Comparison of ENCODE assay signal across 1 cellular context in the genomic region with DNA sequence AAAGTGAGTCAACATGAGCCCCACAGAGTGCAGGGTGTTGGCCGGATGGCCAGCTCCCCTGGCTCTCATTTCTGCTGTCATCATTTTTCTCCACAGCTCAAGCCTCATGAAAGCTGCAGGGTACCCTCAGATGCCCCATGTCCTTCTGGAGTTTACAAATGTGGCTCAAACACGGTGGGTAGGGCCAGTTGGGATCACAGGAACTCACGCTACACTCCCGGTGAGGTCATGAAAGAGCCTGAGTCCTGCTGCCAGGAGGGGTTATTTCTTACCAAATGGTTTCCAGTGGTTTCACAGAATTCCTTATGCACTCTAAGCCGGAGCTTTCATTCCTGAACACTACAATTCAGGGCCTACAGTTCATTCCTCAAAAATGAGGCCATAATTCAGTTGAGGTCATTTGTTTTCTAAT.
TF ChIP-seq lines count a peak whose summit lies in the region.

No MANE protein-coding gene starts in this region.

TF ChIP-seq in K562, 482 proteins besides CTCF, POLR2A, EP300 and RAD21:
- TF ChIP-seq SOX6 (IDR thresholded peaks at IDR 0.05) (no peak), RCOR1 (IDR thresholded peaks at IDR 0.05; ENCODE audit: borderline replicate concordance in 1 of 2, low read depth in 2 of 2, low read length in 2 of 2) (no peak), ZNF134 (CRISPR knock-in tag; conservative IDR thresholded peaks at IDR 0.05) (no peak), ARNT (IDR thresholded peaks at IDR 0.05) (no peak), TEAD4 (IDR thresholded peaks at IDR 0.05; ENCODE audit: low read length) (no peak), TEAD4 (CRISPR knock-in tag; IDR thresholded peaks at IDR 0.05; ENCODE audit: borderline replicate concordance) (no peak), CBX1 (IDR thresholded peaks at IDR 0.05; ENCODE audit: low read depth) (no peak), CAMTA2 (CRISPR knock-in tag; conservative IDR thresholded peaks at IDR 0.05) (no peak), TAF7 (tag; IDR thresholded peaks at IDR 0.05) (no peak), CC2D1A (IDR thresholded peaks at IDR 0.05) (no peak), ZC3H4 (CRISPR knock-in tag; IDR thresholded peaks at IDR 0.05; ENCODE audit: borderline replicate concordance) (no peak)
- TF ChIP-seq, protein P1, sequence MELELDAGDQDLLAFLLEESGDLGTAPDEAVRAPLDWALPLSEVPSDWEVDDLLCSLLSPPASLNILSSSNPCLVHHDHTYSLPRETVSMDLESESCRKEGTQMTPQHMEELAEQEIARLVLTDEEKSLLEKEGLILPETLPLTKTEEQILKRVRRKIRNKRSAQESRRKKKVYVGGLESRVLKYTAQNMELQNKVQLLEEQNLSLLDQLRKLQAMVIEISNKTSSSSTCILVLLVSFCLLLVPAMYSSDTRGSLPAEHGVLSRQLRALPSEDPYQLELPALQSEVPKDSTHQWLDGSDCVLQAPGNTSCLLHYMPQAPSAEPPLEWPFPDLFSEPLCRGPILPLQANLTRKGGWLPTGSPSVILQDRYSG (tag; conservative IDR thresholded peaks at IDR 0.05; ENCODE audit: low read depth): no peak
- TF ChIP-seq, protein P2, sequence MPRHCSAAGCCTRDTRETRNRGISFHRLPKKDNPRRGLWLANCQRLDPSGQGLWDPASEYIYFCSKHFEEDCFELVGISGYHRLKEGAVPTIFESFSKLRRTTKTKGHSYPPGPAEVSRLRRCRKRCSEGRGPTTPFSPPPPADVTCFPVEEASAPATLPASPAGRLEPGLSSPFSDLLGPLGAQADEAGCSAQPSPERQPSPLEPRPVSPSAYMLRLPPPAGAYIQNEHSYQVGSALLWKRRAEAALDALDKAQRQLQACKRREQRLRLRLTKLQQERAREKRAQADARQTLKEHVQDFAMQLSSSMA (CRISPR knock-in tag; IDR thresholded peaks at IDR 0.05): no peak
- TF ChIP-seq, protein P3, sequence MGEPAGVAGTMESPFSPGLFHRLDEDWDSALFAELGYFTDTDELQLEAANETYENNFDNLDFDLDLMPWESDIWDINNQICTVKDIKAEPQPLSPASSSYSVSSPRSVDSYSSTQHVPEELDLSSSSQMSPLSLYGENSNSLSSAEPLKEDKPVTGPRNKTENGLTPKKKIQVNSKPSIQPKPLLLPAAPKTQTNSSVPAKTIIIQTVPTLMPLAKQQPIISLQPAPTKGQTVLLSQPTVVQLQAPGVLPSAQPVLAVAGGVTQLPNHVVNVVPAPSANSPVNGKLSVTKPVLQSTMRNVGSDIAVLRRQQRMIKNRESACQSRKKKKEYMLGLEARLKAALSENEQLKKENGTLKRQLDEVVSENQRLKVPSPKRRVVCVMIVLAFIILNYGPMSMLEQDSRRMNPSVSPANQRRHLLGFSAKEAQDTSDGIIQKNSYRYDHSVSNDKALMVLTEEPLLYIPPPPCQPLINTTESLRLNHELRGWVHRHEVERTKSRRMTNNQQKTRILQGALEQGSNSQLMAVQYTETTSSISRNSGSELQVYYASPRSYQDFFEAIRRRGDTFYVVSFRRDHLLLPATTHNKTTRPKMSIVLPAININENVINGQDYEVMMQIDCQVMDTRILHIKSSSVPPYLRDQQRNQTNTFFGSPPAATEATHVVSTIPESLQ (CRISPR knock-in tag; IDR thresholded peaks at IDR 0.05): no peak
- TF ChIP-seq, protein P4, sequence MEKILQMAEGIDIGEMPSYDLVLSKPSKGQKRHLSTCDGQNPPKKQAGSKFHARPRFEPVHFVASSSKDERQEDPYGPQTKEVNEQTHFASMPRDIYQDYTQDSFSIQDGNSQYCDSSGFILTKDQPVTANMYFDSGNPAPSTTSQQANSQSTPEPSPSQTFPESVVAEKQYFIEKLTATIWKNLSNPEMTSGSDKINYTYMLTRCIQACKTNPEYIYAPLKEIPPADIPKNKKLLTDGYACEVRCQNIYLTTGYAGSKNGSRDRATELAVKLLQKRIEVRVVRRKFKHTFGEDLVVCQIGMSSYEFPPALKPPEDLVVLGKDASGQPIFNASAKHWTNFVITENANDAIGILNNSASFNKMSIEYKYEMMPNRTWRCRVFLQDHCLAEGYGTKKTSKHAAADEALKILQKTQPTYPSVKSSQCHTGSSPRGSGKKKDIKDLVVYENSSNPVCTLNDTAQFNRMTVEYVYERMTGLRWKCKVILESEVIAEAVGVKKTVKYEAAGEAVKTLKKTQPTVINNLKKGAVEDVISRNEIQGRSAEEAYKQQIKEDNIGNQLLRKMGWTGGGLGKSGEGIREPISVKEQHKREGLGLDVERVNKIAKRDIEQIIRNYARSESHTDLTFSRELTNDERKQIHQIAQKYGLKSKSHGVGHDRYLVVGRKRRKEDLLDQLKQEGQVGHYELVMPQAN (IDR thresholded peaks at IDR 0.05; ENCODE audit: borderline replicate concordance): no peak
- TF ChIP-seq, protein P5, sequence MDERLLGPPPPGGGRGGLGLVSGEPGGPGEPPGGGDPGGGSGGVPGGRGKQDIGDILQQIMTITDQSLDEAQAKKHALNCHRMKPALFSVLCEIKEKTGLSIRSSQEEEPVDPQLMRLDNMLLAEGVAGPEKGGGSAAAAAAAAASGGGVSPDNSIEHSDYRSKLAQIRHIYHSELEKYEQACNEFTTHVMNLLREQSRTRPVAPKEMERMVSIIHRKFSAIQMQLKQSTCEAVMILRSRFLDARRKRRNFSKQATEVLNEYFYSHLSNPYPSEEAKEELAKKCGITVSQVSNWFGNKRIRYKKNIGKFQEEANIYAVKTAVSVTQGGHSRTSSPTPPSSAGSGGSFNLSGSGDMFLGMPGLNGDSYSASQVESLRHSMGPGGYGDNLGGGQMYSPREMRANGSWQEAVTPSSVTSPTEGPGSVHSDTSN (CRISPR knock-in tag; IDR thresholded peaks at IDR 0.05; ENCODE audit: low read depth): no peak
- TF ChIP-seq, protein P5 (tag; conservative IDR thresholded peaks at IDR 0.05; ENCODE audit: low read depth): no peak
